ENCODE assay signal across 1 cellular context in the genomic region with DNA sequence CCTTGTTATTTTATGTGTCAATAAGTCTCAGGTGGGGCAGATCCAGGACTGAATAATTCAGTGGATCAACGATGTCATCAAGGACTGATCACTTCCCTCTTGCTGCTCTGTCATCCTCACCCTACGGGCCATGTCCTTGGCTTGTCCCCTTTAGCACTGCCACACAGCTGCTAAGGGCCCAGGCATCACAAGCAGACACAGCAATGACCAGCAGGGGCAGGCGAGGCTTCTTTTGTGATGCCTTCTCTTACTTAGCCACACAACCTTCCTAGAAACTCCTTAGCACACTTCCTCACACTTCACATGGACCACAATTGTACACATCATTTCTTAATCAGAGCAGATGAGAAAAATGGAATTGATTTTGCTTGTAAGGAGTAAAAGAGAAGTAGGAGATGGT.
TF ChIP-seq lines count a peak whose summit lies in the region.

No MANE protein-coding gene starts in this region.

TF ChIP-seq in WTC11, 78 proteins besides CTCF, POLR2A, EP300 and RAD21 (continued from another document):
- TF ChIP-seq, protein P1, sequence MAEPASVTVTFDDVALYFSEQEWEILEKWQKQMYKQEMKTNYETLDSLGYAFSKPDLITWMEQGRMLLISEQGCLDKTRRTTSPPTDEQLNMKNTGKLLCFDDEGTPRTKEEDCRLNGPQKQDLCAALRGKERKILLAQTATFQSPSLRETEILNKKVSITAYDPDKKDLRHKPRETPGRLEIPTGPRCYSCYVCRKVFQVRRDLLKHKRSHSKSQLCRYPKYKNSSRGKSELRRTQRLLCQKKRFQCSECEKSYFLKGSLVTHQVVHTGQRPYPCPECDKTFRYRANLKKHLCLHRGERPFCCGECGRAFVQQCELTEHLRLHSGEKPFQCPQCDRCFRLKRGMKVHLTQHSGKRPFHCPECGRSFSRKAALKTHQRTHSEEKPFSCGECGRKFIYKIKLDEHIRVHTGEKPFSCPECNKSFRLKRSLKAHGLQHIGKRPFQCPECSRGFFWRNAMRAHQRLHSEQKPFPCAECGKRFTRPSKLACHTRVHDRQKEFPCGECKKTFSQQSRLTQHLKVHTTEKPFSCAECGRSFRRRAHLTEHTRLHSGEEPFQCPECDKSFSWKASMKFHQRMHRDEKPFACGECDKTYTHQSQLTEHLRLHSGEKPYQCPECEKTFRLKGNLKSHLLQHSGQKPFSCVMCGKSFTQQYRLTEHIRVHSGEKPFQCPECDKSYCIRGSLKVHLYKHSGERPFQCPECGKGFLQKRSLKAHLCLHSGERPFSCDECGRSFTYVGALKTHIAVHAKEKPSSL (CRISPR knock-in tag; conservative IDR thresholded peaks at IDR 0.05) = no peak
- TF ChIP-seq, protein P2, sequence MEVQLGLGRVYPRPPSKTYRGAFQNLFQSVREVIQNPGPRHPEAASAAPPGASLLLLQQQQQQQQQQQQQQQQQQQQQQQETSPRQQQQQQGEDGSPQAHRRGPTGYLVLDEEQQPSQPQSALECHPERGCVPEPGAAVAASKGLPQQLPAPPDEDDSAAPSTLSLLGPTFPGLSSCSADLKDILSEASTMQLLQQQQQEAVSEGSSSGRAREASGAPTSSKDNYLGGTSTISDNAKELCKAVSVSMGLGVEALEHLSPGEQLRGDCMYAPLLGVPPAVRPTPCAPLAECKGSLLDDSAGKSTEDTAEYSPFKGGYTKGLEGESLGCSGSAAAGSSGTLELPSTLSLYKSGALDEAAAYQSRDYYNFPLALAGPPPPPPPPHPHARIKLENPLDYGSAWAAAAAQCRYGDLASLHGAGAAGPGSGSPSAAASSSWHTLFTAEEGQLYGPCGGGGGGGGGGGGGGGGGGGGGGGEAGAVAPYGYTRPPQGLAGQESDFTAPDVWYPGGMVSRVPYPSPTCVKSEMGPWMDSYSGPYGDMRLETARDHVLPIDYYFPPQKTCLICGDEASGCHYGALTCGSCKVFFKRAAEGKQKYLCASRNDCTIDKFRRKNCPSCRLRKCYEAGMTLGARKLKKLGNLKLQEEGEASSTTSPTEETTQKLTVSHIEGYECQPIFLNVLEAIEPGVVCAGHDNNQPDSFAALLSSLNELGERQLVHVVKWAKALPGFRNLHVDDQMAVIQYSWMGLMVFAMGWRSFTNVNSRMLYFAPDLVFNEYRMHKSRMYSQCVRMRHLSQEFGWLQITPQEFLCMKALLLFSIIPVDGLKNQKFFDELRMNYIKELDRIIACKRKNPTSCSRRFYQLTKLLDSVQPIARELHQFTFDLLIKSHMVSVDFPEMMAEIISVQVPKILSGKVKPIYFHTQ (CRISPR knock-in tag; IDR thresholded peaks at IDR 0.05) = no peak
- TF ChIP-seq ELF4 (CRISPR knock-in tag; IDR thresholded peaks at IDR 0.05; ENCODE audit: low read depth) = no peak
- no peak for TF ChIP-seq FOXK1 (CRISPR knock-in tag; IDR thresholded peaks at IDR 0.05)
- no peak for TF ChIP-seq ZNF396 (CRISPR knock-in tag; IDR thresholded peaks at IDR 0.05; ENCODE audit: borderline replicate concordance)
- TF ChIP-seq RORB (CRISPR knock-in tag; IDR thresholded peaks at IDR 0.05) = no peak
- no peak for TF ChIP-seq TEAD1 (CRISPR knock-in tag; IDR thresholded peaks at IDR 0.05)
- TF ChIP-seq JAZF1 (CRISPR knock-in tag; IDR thresholded peaks at IDR 0.05) = no peak
- no peak for TF ChIP-seq ZNF219 (CRISPR knock-in tag; IDR thresholded peaks at IDR 0.05; ENCODE audit: borderline replicate concordance)
- TF ChIP-seq SMAD4 (CRISPR knock-in tag; IDR thresholded peaks at IDR 0.05) = no peak
